37 cellular contexts compared by ENCODE assay signal in genomic region chr20:16764560-16764959, GRCh38. TPM values are rescaled to one million over a fixed set of nuclear protein-coding genes. Genes with fewer than 3 reads are reported as not detected.
"Had no signal": no experiment of that assay in that cellular context is flagged by ENCODE, and none has a peak within 500 bp of the region (broad histone marks: within the 10 kb centered on the region; RNA-seq: fewer than 3 reads in every experiment).

No MANE protein-coding gene starts in this region.

- H3K9me3 ChIP-seq: adrenal gland, body of pancreas, breast epithelium had no signal

- H3K27ac ChIP-seq: adrenal gland, body of pancreas, brain microvascular endothelial cell, breast epithelium, VCaP had no signal

- FAIRE-seq: astrocyte, TTC549 had no signal

- H3K4me1 ChIP-seq: adrenal gland had no signal

- ATAC-seq: activated CD8-positive, alpha-beta T cell treated with anti-CD3 and anti-CD28 coated beads for 36 hours; activated naive CD4-positive, alpha-beta T cell treated with anti-CD3 and anti-CD28 coated beads, Interleukin-2, amount 50 U/mL, for 72 hours; activated T-cell treated with anti-CD3 and anti-CD28 coated beads, Interleukin-2, amount 50 U/mL, for 4 hours; activated T-cell treated with anti-CD3 and anti-CD28 coated beads, Interleukin-2, amount 50 U/mL, for 72 hours; activated T-helper 17 cell treated with anti-CD3 and anti-CD28 coated beads, Interleukin-2, amount 50 U/mL, for 72 hours; body of pancreas had no signal

- H3K4me3 ChIP-seq: adrenal gland, body of pancreas, breast epithelium had no signal

- H3K36me3 ChIP-seq: adrenal gland, brain microvascular endothelial cell, breast epithelium had no signal

- H3K27me3 ChIP-seq: adrenal gland, body of pancreas, brain microvascular endothelial cell, breast epithelium had no signal

- DNase-seq: activated B cell treated with CpG ODN at 0.5 μM for 24 hours; activated CD4-positive, alpha-beta memory T cell treated with anti-CD3 and anti-CD28 coated beads for 36 hours; activated CD4-positive, alpha-beta T cell treated with anti-CD3 and anti-CD28 coated beads for 4 hours; activated CD4-positive, alpha-beta T cell treated with anti-CD3 and anti-CD28 coated beads, Interleukin-2, amount 10 ng/mL, durations not matched to agents 24 days and 14 days; activated CD4-positive, alpha-beta T cell treated with anti-CD3 and anti-CD28 coated beads, Interleukin-2, amount 50 U/mL, for 1 hour; activated CD4-positive, alpha-beta T cell treated with anti-CD3 and anti-CD28 coated beads, Interleukin-2, amount 50 U/mL, for 4 hours; activated CD4-positive, CD25-positive, alpha-beta regulatory T cell treated with anti-CD3 and anti-CD28 coated beads, Interleukin-2, amount 50 U/mL, for 72 hours; activated CD8-positive, alpha-beta memory T cell treated with anti-CD3 and anti-CD28 coated beads, Interleukin-2, amount 50 U/mL, for 4 hours; activated CD8-positive, alpha-beta T cell treated with anti-CD3 and anti-CD28 coated beads for 36 hours; activated effector memory CD4-positive, alpha-beta T cell treated with anti-CD3 and anti-CD28 coated beads, Interleukin-2, amount 50 U/mL, for 16 hours; activated gamma-delta T cell treated with Interleukin-2 at 50 U/mL for 16 hours; activated naive CD4-positive, alpha-beta T cell; activated naive CD4-positive, alpha-beta T cell treated with anti-CD3 and anti-CD28 coated beads for 36 hours; activated naive CD4-positive, alpha-beta T cell treated with anti-CD3 and anti-CD28 coated beads, Interleukin-2, amount 50 U/mL, for 16 hours; activated naive CD8-positive, alpha-beta T cell treated with anti-CD3 and anti-CD28 coated beads for 36 hours; activated T-cell treated with anti-CD3 and anti-CD28 coated beads for 4 hours; activated T-cell treated with anti-CD3 and anti-CD28 coated beads, Interleukin-2, amount 50 U/mL, for 1 hour; activated T-cell treated with anti-CD3 and anti-CD28 coated beads, Interleukin-2, amount 50 U/mL, for 4 hours; activated T-cell treated with anti-CD3 and anti-CD28 coated beads, Interleukin-2, amount 50 U/mL, for 72 hours; amniotic stem cell; aorta; body of pancreas; brain microvascular endothelial cell; central memory CD4-positive, alpha-beta T cell; T-helper 2 cell; T-helper 9 cell had no signal

RNA-seq across cellular contexts. Expression of gene OTOR, which starts 16.4 kb away (rescaled TPM):
- total RNA-seq: activated B cell treated with CpG ODN at 0.5 μM for 24 hours; activated CD4-positive, alpha-beta memory T cell treated with anti-CD3 and anti-CD28 coated beads for 36 hours; activated CD4-positive, alpha-beta T cell treated with anti-CD3 and anti-CD28 coated beads, Interleukin-2, amount 10 ng/mL, durations not matched to agents 24 days and 14 days; activated CD8-positive, alpha-beta memory T cell treated with anti-CD3 and anti-CD28 coated beads for 36 hours; activated CD8-positive, alpha-beta T cell treated with anti-CD3 and anti-CD28 coated beads for 36 hours; activated naive CD4-positive, alpha-beta T cell treated with anti-CD3 and anti-CD28 coated beads for 36 hours; activated naive CD4-positive, alpha-beta T cell treated with anti-CD3 and anti-CD28 coated beads, Interleukin-2, amount 50 U/mL, for 72 hours; activated naive CD8-positive, alpha-beta T cell treated with anti-CD3 and anti-CD28 coated beads for 36 hours; activated T-cell treated with anti-CD3 and anti-CD28 coated beads, Interleukin-2, amount 50 U/mL, for 4 hours; activated T-cell treated with anti-CD3 and anti-CD28 coated beads, Interleukin-2, amount 50 U/mL, for 72 hours; activated T-helper 1 cell treated with anti-CD3 and anti-CD28 coated beads, Interleukin-12 subunit alpha, Interleukin-12 subunit beta, Interleukin-2, Interleukin-4 antibody, amounts not matched to agents 30 ng/mL and 10 ng/mL and 1 ng/mL, durations not matched to agents 14 hours and 24 hours and 36 hours; activated T-helper 17 cell treated with anti-CD3 and anti-CD28 coated beads, Interleukin-2, amount 50 U/mL, for 72 hours; adrenal gland; aorta; astrocyte; body of pancreas; breast epithelium; cardiac septum; cerebellum had no signal
- polyA plus RNA-seq: adrenal gland, aorta had no signal
